In genomic region chr17:67519801-67520251, GRCh38 we compare ENCODE assay signal across 1 cellular context.
A peak's percentile ranks its signal among the peaks of the same experiment; 100 is the strongest.
TF ChIP-seq lines count a peak whose summit lies in the region.

No MANE protein-coding gene starts in this region.

TF ChIP-seq in WTC11, 78 proteins besides CTCF, POLR2A, EP300 and RAD21 (continued from another document):
- TF ChIP-seq ARID4B (CRISPR knock-in tag; IDR thresholded peaks at IDR 0.05; ENCODE audit: borderline replicate concordance): no peak
- TF ChIP-seq TCF7 (CRISPR knock-in tag; IDR thresholded peaks at IDR 0.05; ENCODE audit: low read depth): no peak
- no peak for TF ChIP-seq ZNF423 (CRISPR knock-in tag; IDR thresholded peaks at IDR 0.05)
- no peak for TF ChIP-seq ZNF232 (CRISPR knock-in tag; IDR thresholded peaks at IDR 0.05)
- no peak for TF ChIP-seq ZNF396 (CRISPR knock-in tag; IDR thresholded peaks at IDR 0.05; ENCODE audit: borderline replicate concordance)
- TF ChIP-seq TEAD1 (CRISPR knock-in tag; IDR thresholded peaks at IDR 0.05): peak; percentile 82; the same call in 1 of the 2 replicates
- no peak for TF ChIP-seq HMGXB4 (CRISPR knock-in tag; IDR thresholded peaks at IDR 0.05)
- TF ChIP-seq ATF3 (CRISPR knock-in tag; conservative IDR thresholded peaks at IDR 0.05): no peak
- no peak for TF ChIP-seq GABPB1 (CRISPR knock-in tag; IDR thresholded peaks at IDR 0.05)
- 0 out of 2 replicates have a peak, but pooled peaks have one; percentile 22 for TF ChIP-seq FOXJ3 (CRISPR knock-in tag; IDR thresholded peaks at IDR 0.05; ENCODE audit: borderline replicate concordance)
- TF ChIP-seq SMAD4 (CRISPR knock-in tag; IDR thresholded peaks at IDR 0.05): no peak
- TF ChIP-seq ZNF416 (CRISPR knock-in tag; IDR thresholded peaks at IDR 0.05): no peak
- no peak for TF ChIP-seq HMGA2 (CRISPR knock-in tag; IDR thresholded peaks at IDR 0.05)
- TF ChIP-seq ZMAT4 (CRISPR knock-in tag; IDR thresholded peaks at IDR 0.05): peak; percentile 73; the same call in 1 of the 2 replicates
- no peak for TF ChIP-seq ZNF532 (CRISPR knock-in tag; IDR thresholded peaks at IDR 0.05; ENCODE audit: borderline replicate concordance)
- TF ChIP-seq ZNF138 (CRISPR knock-in tag; conservative IDR thresholded peaks at IDR 0.05): no peak
